Comparison of ENCODE assay signal across 8 cellular contexts in genomic region chr11:6927030-6927617, GRCh38. TPM values are rescaled to one million over a fixed set of nuclear protein-coding genes. Genes with fewer than 3 reads are reported as not detected.
DNase-seq lines count a peak whose midpoint lies in the region; ATAC-seq lines count a peak whose summit lies in the region.

No MANE protein-coding gene starts in this region.

- peak overlapping the region; percentile 1 to 39 for H3K9ac ChIP-seq in stomach smooth muscle (ENCODE audit: low read length in 2 of 2)

- peaks cover 0 to 3% (median 0%) of the 10 kb centered on the region in 7 donors for H3K9me3 Mint-ChIP-seq in CD4-positive, CD25-positive, alpha-beta regulatory T cell

- peak overlapping the region; percentile 66 for H3K4me3 ChIP-seq in CD4-positive, CD25-positive, alpha-beta regulatory T cell (ENCODE audit: low read depth, low read length)
- H3K4me3 ChIP-seq in iPS DF 6.9 (ENCODE audit: low read length) (peak overlapping the region; percentile 53), stomach smooth muscle (ENCODE audit: low read length in 2 of 2) (peak overlapping the region; percentile 78 to 80)

- H3K36me3 ChIP-seq in CD4-positive, CD25-positive, alpha-beta regulatory T cell (ENCODE audit: control insufficient read depth, insufficient read depth, low read length) = no peaks in the 10 kb centered on the region
- H3K36me3 ChIP-seq in iPS DF 6.9 (ENCODE audit: control insufficient read depth, insufficient read depth, low read length) (peaks cover 2% of the 10 kb centered on the region; the same call in 1 of the 2 replicates), stomach smooth muscle (ENCODE audit: control insufficient read depth in 2 of 2, insufficient read depth in 2 of 2, low read length in 2 of 2) (no peaks in the 10 kb centered on the region)

- peak overlapping the region in 1 of 4 donors; percentile 82 for H3K4me3 Mint-ChIP-seq in CD4-positive, CD25-positive, alpha-beta regulatory T cell

- no peak overlapping the region for H3K27ac Mint-ChIP-seq in CD4-positive, CD25-positive, alpha-beta regulatory T cell

- no peaks in the 10 kb centered on the region for H3K36me3 Mint-ChIP-seq in CD4-positive, CD25-positive, alpha-beta regulatory T cell

- peaks cover 16% of the 10 kb centered on the region for H3K27me3 ChIP-seq in CD4-positive, CD25-positive, alpha-beta regulatory T cell (ENCODE audit: control insufficient read depth, insufficient read depth, low read length)
- no peaks in the 10 kb centered on the region for H3K27me3 ChIP-seq in iPS DF 6.9 (ENCODE audit: control insufficient read depth, insufficient read depth, low read length)
- H3K27me3 ChIP-seq in stomach smooth muscle (ENCODE audit: control insufficient read depth in 1 of 2, insufficient read depth in 2 of 2, low read length in 2 of 2) = peaks cover 0 to 17% of the 10 kb centered on the region in 2 donors

- peaks cover 15% of the 10 kb centered on the region for H3K4me1 ChIP-seq in CD4-positive, CD25-positive, alpha-beta regulatory T cell (ENCODE audit: control insufficient read depth, insufficient read depth, low read length, poor library complexity, severe bottlenecking)
- H3K4me1 ChIP-seq in iPS DF 6.9 (ENCODE audit: control insufficient read depth, insufficient read depth, low read length) (no peaks in the 10 kb centered on the region; the same call in 1 of the 2 replicates), stomach smooth muscle (ENCODE audit: control insufficient read depth, insufficient read depth, low read length) (peaks cover 6% of the 10 kb centered on the region)

- no peak overlapping the region for H3K27ac ChIP-seq in CD4-positive, CD25-positive, alpha-beta regulatory T cell (ENCODE audit: insufficient read depth, low read length, poor library complexity, severe bottlenecking)
- H3K27ac ChIP-seq in iPS DF 6.9 (ENCODE audit: low read length) = no peak overlapping the region
- no peak overlapping the region for H3K27ac ChIP-seq in stomach smooth muscle (ENCODE audit: low read length)

- peaks cover 0 to 18% (median 4%) of the 10 kb centered on the region in 4 donors for H3K4me1 Mint-ChIP-seq in CD4-positive, CD25-positive, alpha-beta regulatory T cell

- no peak for ATAC-seq in CD4-positive, CD25-positive, alpha-beta regulatory T cell (ENCODE audit: low read depth in 2 of 2)
- ATAC-seq in GM19035 (IDR thresholded peaks at IDR 0.05; ENCODE audit: unreplicated experiment) = peak; percentile 64
- ATAC-seq in HG03139 (IDR thresholded peaks at IDR 0.05; ENCODE audit: unreplicated experiment) = peak; percentile 69

- peaks cover 34% of the 10 kb centered on the region for H3K27me3 Mint-ChIP-seq in CD4-positive, CD25-positive, alpha-beta regulatory T cell

- no peak for DNase-seq in CD4-positive, CD25-positive, alpha-beta regulatory T cell
- DNase-seq in SW480 (ENCODE audit: low spot score) = peak; percentile 22
- DNase-seq in iPS DF 6.9 (ENCODE audit: low read depth, low spot score) = no peak
- DNase-seq in activated T-cell treated with anti-CD3 and anti-CD28 coated beads, Interleukin-2, amount 50 U/mL, for 48 hours = no peak
- no peak for DNase-seq in AG20443 (ENCODE audit: low spot score)

- no peaks in the 10 kb centered on the region for H3K9me3 ChIP-seq in CD4-positive, CD25-positive, alpha-beta regulatory T cell (ENCODE audit: control insufficient read depth in 2 of 2, low read length in 2 of 2)
- no peaks in the 10 kb centered on the region for H3K9me3 ChIP-seq in iPS DF 6.9 (ENCODE audit: control insufficient read depth, insufficient read depth, low read length)
- H3K9me3 ChIP-seq in stomach smooth muscle (ENCODE audit: control insufficient read depth in 2 of 2, low read length in 2 of 2) = no peaks in the 10 kb centered on the region

- WGBS in iPS DF 6.9 (ENCODE audit: insufficient coverage, insufficient read length) = 100% methylated on average over 1 of the region's 11 CpGs

RNA-seq across cellular contexts. Expression of gene ZNF215, which starts 0.9 kb away (rescaled TPM):
- 0.15 TPM for total RNA-seq in CD4-positive, CD25-positive, alpha-beta regulatory T cell
- polyA plus RNA-seq in CD4-positive, CD25-positive, alpha-beta regulatory T cell = under 1 TPM in 1 of 4 donors, not detected in 3; 0.23 TPM

RNA-seq across cellular contexts. Expression of gene OR2D3, which starts 6.3 kb away (rescaled TPM):
- total RNA-seq in CD4-positive, CD25-positive, alpha-beta regulatory T cell = not detected
- polyA plus RNA-seq in CD4-positive, CD25-positive, alpha-beta regulatory T cell = not detected

RNA-seq across cellular contexts. Expression of gene OR2D2, which starts 34.8 kb away (rescaled TPM):
- total RNA-seq in CD4-positive, CD25-positive, alpha-beta regulatory T cell = not detected
- polyA plus RNA-seq in CD4-positive, CD25-positive, alpha-beta regulatory T cell = not detected

RNA-seq across cellular contexts. Expression of gene OR10A4, which starts 50.7 kb away (rescaled TPM):
- total RNA-seq in CD4-positive, CD25-positive, alpha-beta regulatory T cell = not detected
- not detected for polyA plus RNA-seq in CD4-positive, CD25-positive, alpha-beta regulatory T cell

Comparison
In these comparisons a context has a peak if more than half of its experiments do, and no peak if none do; other contexts are left out.
1. ATAC-seq: peak in GM19035 (single experiment) and HG03139 (single experiment); none in CD4-positive, CD25-positive, alpha-beta regulatory T cell (0 of 2).
2. Peak in every context shown above with its lines, with median percentiles within 50 percentile points of each other: H3K4me3 ChIP-seq.